Comparison of ENCODE assay signal across 15 cellular contexts in genomic region chr18:457533-457932, GRCh38. TPM values are rescaled to one million over a fixed set of nuclear protein-coding genes. Genes with fewer than 3 reads are reported as not detected.
DNase-seq lines count a peak whose midpoint lies in the region; ATAC-seq and TF ChIP-seq lines count a peak whose summit lies in the region.
"Had no signal": no experiment of that assay in that cellular context is flagged by ENCODE, and none has a peak within 500 bp of the region (broad histone marks: within the 10 kb centered on the region; RNA-seq: fewer than 3 reads in every experiment).

No MANE protein-coding gene starts in this region.

- H3K4me3 Mint-ChIP-seq in chondrocyte (ENCODE audit: unreplicated experiment) (no peak overlapping the region), T-helper 17 cell (no peak overlapping the region)
- H3K4me3 Mint-ChIP-seq: stimulated activated naive CD8-positive, alpha-beta T cell treated with anti-CD3 and anti-CD28 coated beads, Interleukin-15, amount 100 ng/mL, for 72 hours; T-helper 1 cell treated with Interleukin-12 subunit alpha and Interleukin-12 subunit beta and Interleukin-4 antibody, amounts not matched to agents 30 μg/mL and 1 μg/mL, for 36 hours had no signal

- ATAC-seq in T-helper 17 cell (no peak), HG03432 (IDR thresholded peaks at IDR 0.05; ENCODE audit: unreplicated experiment) (no peak)
- ATAC-seq: stimulated activated naive CD8-positive, alpha-beta T cell treated with anti-CD3 and anti-CD28 coated beads, Interleukin-15, amount 100 ng/mL, for 72 hours had no signal

- peaks cover 26% of the 10 kb centered on the region for H3K4me1 ChIP-seq in stomach smooth muscle (ENCODE audit: control insufficient read depth, insufficient read depth, low read length)

- H3K9me3 Mint-ChIP-seq in chondrocyte (ENCODE audit: low read depth) = peaks cover 2% of the 10 kb centered on the region
- H3K9me3 Mint-ChIP-seq: T-helper 1 cell treated with Interleukin-12 subunit alpha and Interleukin-12 subunit beta and Interleukin-4 antibody, amounts not matched to agents 30 μg/mL and 1 μg/mL, for 36 hours had no signal

- peak overlapping the region; percentile 77 for H3K27ac ChIP-seq in stomach smooth muscle (ENCODE audit: low read length)

- no peak for TF ChIP-seq CTCF in chondrocyte (IDR thresholded peaks at IDR 0.05)

- peaks cover 36% of the 10 kb centered on the region for H3K4me1 Mint-ChIP-seq in chondrocyte (ENCODE audit: low read depth)
- H3K4me1 Mint-ChIP-seq in T-helper 17 cell = no peaks in the 10 kb centered on the region
- H3K4me1 Mint-ChIP-seq: stimulated activated naive CD8-positive, alpha-beta T cell treated with anti-CD3 and anti-CD28 coated beads, Interleukin-15, amount 100 ng/mL, for 72 hours had no signal

- peak overlapping the region; percentile 87 for H3K27ac Mint-ChIP-seq in chondrocyte (ENCODE audit: unreplicated experiment)
- H3K27ac Mint-ChIP-seq in T-helper 17 cell = no peak overlapping the region
- H3K27ac Mint-ChIP-seq: stimulated activated naive CD8-positive, alpha-beta T cell treated with anti-CD3 and anti-CD28 coated beads, Interleukin-15, amount 100 ng/mL, for 72 hours; T-helper 1 cell treated with Interleukin-12 subunit alpha and Interleukin-12 subunit beta and Interleukin-4 antibody, amounts not matched to agents 30 μg/mL and 1 μg/mL, for 36 hours had no signal

- DNase-seq in MV-4-11 (lab: John Stamatoyannopoulos, UW) (peak; percentile 78), chondrocyte (ENCODE audit: low spot score) (no peak), iris pigment epithelial cell (ENCODE audit: low read depth) (peak; percentile 53), T-helper 17 cell (no peak), AG08395 (ENCODE audit: low spot score) (no peak)
- DNase-seq in activated CD4-positive, alpha-beta T cell treated with anti-CD3 and anti-CD28 coated beads, Interleukin-2, amount 50 U/mL, for 4 hours = no peak
- DNase-seq: activated CD4-positive, alpha-beta T cell treated with anti-CD3 and anti-CD28 coated beads, Interleukin-2, amount 50 U/mL, for 48 hours; Calu3; NCI-H2029 treated with DMSO at 0.1 percent for 48 hours; occipital lobe; stimulated activated CD4-positive, alpha-beta T cell treated with anti-CD3 and anti-CD28 coated beads, Interleukin-2, amount 100 ng/mL, for 48 hours; stimulated activated naive CD8-positive, alpha-beta T cell treated with anti-CD3 and anti-CD28 coated beads, Interleukin-15, amount 100 ng/mL, for 72 hours had no signal

- H3K27me3 ChIP-seq in stomach smooth muscle (ENCODE audit: control insufficient read depth in 1 of 2, insufficient read depth in 2 of 2, low read length in 2 of 2) = no peaks in the 10 kb centered on the region

- H3K9me3 ChIP-seq in stomach smooth muscle (ENCODE audit: control insufficient read depth in 2 of 2, low read length in 2 of 2) = no peaks in the 10 kb centered on the region
- no peaks in the 10 kb centered on the region for H3K9me3 ChIP-seq in T-helper 17 cell (ENCODE audit: control insufficient read depth, low read length, poor library complexity, severe bottlenecking)

- peak overlapping the region in 1 of 2 donors; percentile 51 for H3K9ac ChIP-seq in stomach smooth muscle (ENCODE audit: low read length in 2 of 2)

- H3K27me3 Mint-ChIP-seq in chondrocyte (ENCODE audit: low read depth) = no peaks in the 10 kb centered on the region
- peaks cover 48% of the 10 kb centered on the region for H3K27me3 Mint-ChIP-seq in T-helper 17 cell

- no peaks in the 10 kb centered on the region for H3K36me3 ChIP-seq in stomach smooth muscle (ENCODE audit: control insufficient read depth in 2 of 2, insufficient read depth in 2 of 2, low read length in 2 of 2)

- H3K36me3 Mint-ChIP-seq in chondrocyte (ENCODE audit: low read depth) (no peaks in the 10 kb centered on the region), T-helper 17 cell (ENCODE audit: low read depth) (no peaks in the 10 kb centered on the region)

- peak overlapping the region in 1 of 2 donors; percentile 64 for H3K4me3 ChIP-seq in stomach smooth muscle (ENCODE audit: low read length in 2 of 2)

RNA-seq across cellular contexts. Expression of gene COLEC12, which starts 43.0 kb away (rescaled TPM):
- 2.1 to 17.8 TPM (median 2.2 TPM) in 3 replicates for total RNA-seq in chondrocyte
- total RNA-seq in T-helper 17 cell = not detected
- total RNA-seq: Calu3 had no signal

Comparison
In these comparisons a context has a peak if more than half of its experiments do, and no peak if none do; other contexts are left out.
1. DNase-seq: peak in MV-4-11 (single experiment) and iris pigment epithelial cell (single experiment); none in chondrocyte (single experiment), T-helper 17 cell (0 of 3), AG08395 (single experiment) and activated CD4-positive, alpha-beta T cell treated with anti-CD3 and anti-CD28 coated beads, Interleukin-2, amount 50 U/mL, for 4 hours (0 of 2).